Comparison of ENCODE assay signal across 8 cellular contexts in the genomic region with DNA sequence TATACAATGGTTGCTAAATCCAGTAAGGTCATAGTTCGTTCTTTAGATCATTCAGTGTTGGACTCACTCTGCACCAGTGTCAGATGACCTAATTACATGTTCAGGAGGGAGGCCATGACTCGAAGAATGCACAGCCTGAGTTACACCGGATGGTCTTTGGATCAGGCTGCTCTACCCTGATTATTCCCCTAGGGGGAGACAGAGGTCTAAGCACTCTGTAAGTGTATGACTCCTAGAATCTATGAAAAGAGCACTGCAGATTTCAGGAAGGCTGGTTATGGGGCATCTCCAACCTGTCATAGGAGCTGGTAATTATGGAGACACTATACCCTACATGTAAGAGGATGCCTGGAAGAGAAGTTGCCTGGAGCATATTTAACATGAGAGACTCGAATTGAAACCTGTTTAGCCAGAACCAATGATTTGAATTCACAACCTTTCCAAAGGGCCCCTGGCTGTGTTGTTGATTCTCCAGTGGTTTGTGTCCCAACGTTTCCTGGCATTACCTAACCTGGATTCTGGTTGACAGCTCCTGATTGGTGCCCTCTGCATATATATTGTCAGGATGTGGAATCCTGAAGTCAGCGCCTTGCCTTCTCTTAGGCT. TPM values are rescaled to one million over a fixed set of nuclear protein-coding genes. Genes with fewer than 3 reads are reported as not detected.
A peak's percentile ranks its signal among the peaks of the same experiment; 100 is the strongest.
DNase-seq lines count a peak whose midpoint lies in the region; ATAC-seq and TF ChIP-seq lines count a peak whose summit lies in the region.

A gene with protein sequence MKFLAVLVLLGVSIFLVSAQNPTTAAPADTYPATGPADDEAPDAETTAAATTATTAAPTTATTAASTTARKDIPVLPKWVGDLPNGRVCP (plus strand): TSS at position 584 of the 606 bp plus-strand sequence. CDS start 67 bp downstream, outside the sequence.

- ATAC-seq in GM19467 (IDR thresholded peaks at IDR 0.05; ENCODE audit: unreplicated experiment): peak; percentile 91
- ATAC-seq in HG03571 (IDR thresholded peaks at IDR 0.05; ENCODE audit: unreplicated experiment): peak; percentile 96

- no peak within 1 kb of the TSS for H3K27ac Mint-ChIP-seq in activated CD4-positive, alpha-beta memory T cell treated with anti-CD3 and anti-CD28 coated beads for 36 hours
- H3K27ac Mint-ChIP-seq in endothelial cell (ENCODE audit: unreplicated experiment) (no peak within 1 kb of the TSS), nephron (no peak within 1 kb of the TSS)

- H3K4me1 Mint-ChIP-seq in activated CD4-positive, alpha-beta memory T cell treated with anti-CD3 and anti-CD28 coated beads for 36 hours (ENCODE audit: low read depth): peaks cover 16% of the 10 kb centered on the region
- peaks cover 3% of the 10 kb centered on the region for H3K4me1 Mint-ChIP-seq in endothelial cell (ENCODE audit: unreplicated experiment)
- H3K4me1 Mint-ChIP-seq in nephron: no peaks in the 10 kb centered on the region

- no peak within 1 kb of the TSS for H3K4me3 Mint-ChIP-seq in activated CD4-positive, alpha-beta memory T cell treated with anti-CD3 and anti-CD28 coated beads for 36 hours
- H3K4me3 Mint-ChIP-seq in endothelial cell (ENCODE audit: unreplicated experiment) (no peak within 1 kb of the TSS), nephron (no peak within 1 kb of the TSS)

- POLR2A ChIA-PET in activated CD4-positive, alpha-beta memory T cell treated with anti-CD3 and anti-CD28 coated beads for 36 hours (lab: Charles Lee): no interaction called here

- TF ChIP-seq CTCF in endothelial cell (IDR thresholded peaks at IDR 0.05; ENCODE audit: unreplicated experiment) (peak; percentile 82), nephron (IDR thresholded peaks at IDR 0.05; ENCODE audit: unreplicated experiment in 3 of 3) (peak; percentile 46 to 70 (median 55))

- DNase-seq in COLO829 (ENCODE audit: low spot score): peak; percentile 71
- peak; percentile 80 for DNase-seq in NCI-H748 (lab: John Stamatoyannopoulos, UW; ENCODE audit: unreplicated experiment)
- peak; percentile 80 for DNase-seq in activated CD4-positive, alpha-beta memory T cell treated with anti-CD3 and anti-CD28 coated beads for 36 hours
- peak; percentile 73 for DNase-seq in endothelial cell (ENCODE audit: low spot score)
- DNase-seq in superior temporal gyrus (ENCODE audit: extremely low spot score): peak; percentile 77

- CTCF ChIA-PET in activated CD4-positive, alpha-beta memory T cell treated with anti-CD3 and anti-CD28 coated beads for 36 hours (lab: Charles Lee): interaction anchor here (0.8 to 11.3 kb wide), 16 partner anchors 9 to 224 kb away, joined by 3 to 161 read pairs (median 5); no protein-coding TSS in a partner anchor

- peaks cover 2% of the 10 kb centered on the region for H3K27me3 Mint-ChIP-seq in activated CD4-positive, alpha-beta memory T cell treated with anti-CD3 and anti-CD28 coated beads for 36 hours
- H3K27me3 Mint-ChIP-seq in endothelial cell (ENCODE audit: unreplicated experiment) (no peaks in the 10 kb centered on the region), nephron (ENCODE audit: low read depth) (no peaks in the 10 kb centered on the region)

- H3K36me3 Mint-ChIP-seq in activated CD4-positive, alpha-beta memory T cell treated with anti-CD3 and anti-CD28 coated beads for 36 hours: no peaks in the 10 kb centered on the region
- no peaks in the 10 kb centered on the region for H3K36me3 Mint-ChIP-seq in endothelial cell (ENCODE audit: low read depth, unreplicated experiment)
- no peaks in the 10 kb centered on the region for H3K36me3 Mint-ChIP-seq in nephron (ENCODE audit: low read depth)

- intact Hi-C loops in activated CD4-positive, alpha-beta memory T cell treated with anti-CD3 and anti-CD28 coated beads for 36 hours (cut with micrococcal nuclease): loop anchor here (1.0 to 5.0 kb wide), 5 partner anchors 81 to 218 kb away; no protein-coding TSS in a partner anchor

- no peaks in the 10 kb centered on the region for H3K9me3 Mint-ChIP-seq in activated CD4-positive, alpha-beta memory T cell treated with anti-CD3 and anti-CD28 coated beads for 36 hours
- no peaks in the 10 kb centered on the region for H3K9me3 Mint-ChIP-seq in endothelial cell (ENCODE audit: unreplicated experiment)
- H3K9me3 Mint-ChIP-seq in nephron: peaks cover 4% of the 10 kb centered on the region

RNA-seq across cellular contexts. Expression of the gene that starts here (rescaled TPM):
- not detected for total RNA-seq in activated CD4-positive, alpha-beta memory T cell treated with anti-CD3 and anti-CD28 coated beads for 36 hours
- total RNA-seq in endothelial cell (ENCODE audit: unreplicated experiment): 15.4 TPM

Comparison
In these comparisons a context has a peak if more than half of its experiments do, and no peak if none do; other contexts are left out.
1. Peak in every context shown above with its lines: DNase-seq and ATAC-seq.
2. RNA of the gene that starts here (total RNA-seq): 15.4 TPM in endothelial cell (single experiment); not detected in activated CD4-positive, alpha-beta memory T cell treated with anti-CD3 and anti-CD28 coated beads for 36 hours; every median in the first group is over 10 times any median in the second.
3. Peak in DNase-seq in activated CD4-positive, alpha-beta memory T cell treated with anti-CD3 and anti-CD28 coated beads for 36 hours; RNA of the gene not detected or under 1 TPM.